In genomic region chr19:1003283-1003682, GRCh38 we compare ENCODE assay signal across 26 cellular contexts. TPM values are rescaled to one million over a fixed set of nuclear protein-coding genes. Genes with fewer than 3 reads are reported as not detected.
"Had no signal": no experiment of that assay in that cellular context is flagged by ENCODE, and none has a peak within 500 bp of the region (broad histone marks: within the 10 kb centered on the region; RNA-seq: fewer than 3 reads in every experiment).

No MANE protein-coding gene starts in this region.

- H3K27ac ChIP-seq: left ventricle myocardium inferior, pancreas, prostate gland, sigmoid colon, spleen, suprapubic skin, thoracic aorta, tibial artery, upper lobe of right lung had no signal

- H3K4me3 ChIP-seq: left ventricle myocardium inferior, lung, mucosa of descending colon, pancreas, prostate gland, sigmoid colon, spleen, suprapubic skin, thoracic aorta, tibial artery, upper lobe of right lung had no signal

- H3K4me1 ChIP-seq: pancreas had no signal

- H3K36me3 ChIP-seq: left ventricle myocardium inferior, pancreas, prostate gland, sigmoid colon, suprapubic skin, thoracic aorta, upper lobe of right lung had no signal

- ATAC-seq: mucosa of descending colon; naive thymus-derived CD4-positive, alpha-beta T cell; natural killer cell treated with Interleukin-12 subunit alpha and Interleukin-12 subunit beta and Interleukin-15 and Interleukin-18, amount 100 ng/mL, for 72 hours; pancreas; right cardiac atrium; stimulated activated effector memory CD8-positive, alpha-beta T cell treated with anti-CD3 and anti-CD28 coated beads, Interleukin-12 subunit alpha, Interleukin-12 subunit beta, amount 100 ng/mL, for 72 hours; upper lobe of right lung had no signal

- H3K9me3 ChIP-seq: left ventricle myocardium inferior, mucosa of descending colon, pancreas, prostate gland, sigmoid colon, spleen, suprapubic skin, thoracic aorta, tibial artery, upper lobe of right lung had no signal

- DNase-seq: hippocampal formation; immature natural killer cell; left ventricle myocardium inferior; midbrain; naive thymus-derived CD4-positive, alpha-beta T cell; nucleus accumbens; posterior cingulate gyrus; retina; sigmoid colon; small intestine; spleen; stimulated activated CD4-positive, alpha-beta T cell treated with anti-CD3 and anti-CD28 coated beads, Interleukin-4, amount 100 ng/mL, for 24 hours; stimulated activated naive CD4-positive, alpha-beta T cell; tibial artery; trophoblast cell; upper lobe of right lung had no signal

RNA-seq across cellular contexts. Expression of gene GRIN3B, which starts 3.1 kb away (rescaled TPM):
- polyA plus RNA-seq: immature natural killer cell; naive thymus-derived CD4-positive, alpha-beta T cell; right cardiac atrium; spleen had no signal

RNA-seq across cellular contexts. Expression of gene RNU6-2, which starts 18.0 kb away (rescaled TPM):
- polyA plus RNA-seq: immature natural killer cell; lung; naive thymus-derived CD4-positive, alpha-beta T cell; neural cell; pancreas; right cardiac atrium; sigmoid colon; small intestine; spleen had no signal
